Comparison of ENCODE assay signal across 12 cellular contexts in genomic region chr2:38654495-38655381, GRCh38. TPM values are rescaled to one million over a fixed set of nuclear protein-coding genes. Genes with fewer than 3 reads are reported as not detected.
DNase-seq lines count a peak whose midpoint lies in the region; ATAC-seq lines count a peak whose summit lies in the region.
"Had no signal": no experiment of that assay in that cellular context is flagged by ENCODE, and none has a peak within 500 bp of the region (broad histone marks: within the 10 kb centered on the region; RNA-seq: fewer than 3 reads in every experiment).

No MANE protein-coding gene starts in this region.

- H3K27ac Mint-ChIP-seq in activated T-cell treated with anti-CD3 and anti-CD28 coated beads, Interleukin-2, amount 50 U/mL, for 72 hours: peak overlapping the region; percentile 96

- peaks cover 0 to 2% of the 10 kb centered on the region in 2 donors for H3K36me3 Mint-ChIP-seq in activated T-cell treated with anti-CD3 and anti-CD28 coated beads, Interleukin-2, amount 50 U/mL, for 72 hours (ENCODE audit: insufficient read depth in 2 of 2)

- H3K27me3 Mint-ChIP-seq in activated T-cell treated with anti-CD3 and anti-CD28 coated beads, Interleukin-2, amount 50 U/mL, for 72 hours (ENCODE audit: low read depth): peaks cover 7% of the 10 kb centered on the region

- H3K4me1 ChIP-seq in SJCRH30: peaks cover 18% of the 10 kb centered on the region
- H3K4me1 ChIP-seq in effector memory CD4-positive, alpha-beta T cell (ENCODE audit: control insufficient read depth, insufficient read depth, low read length, poor library complexity, severe bottlenecking): peaks cover 25% of the 10 kb centered on the region

- H3K4me3 ChIP-seq in SJCRH30: no peak overlapping the region
- no peak overlapping the region for H3K4me3 ChIP-seq in effector memory CD4-positive, alpha-beta T cell (ENCODE audit: insufficient read depth, low read depth, low read length, poor library complexity, severe bottlenecking)

- no peaks in the 10 kb centered on the region for H3K27me3 ChIP-seq in SJCRH30
- no peaks in the 10 kb centered on the region for H3K27me3 ChIP-seq in effector memory CD4-positive, alpha-beta T cell (replicated peaks; ENCODE audit: control insufficient read depth, insufficient read depth, low read length, poor library complexity, severe bottlenecking)

- no peak for DNase-seq in activated T-cell treated with anti-CD3 and anti-CD28 coated beads, Interleukin-2, amount 50 U/mL, for 72 hours
- no peak for DNase-seq in activated T-cell treated with anti-CD3 and anti-CD28 coated beads, Interleukin-2, amount 50 U/mL, for 1 hour
- DNase-seq in SJCRH30: peak; percentile 23 to 70
- DNase-seq in effector memory CD4-positive, alpha-beta T cell: no peak
- peak; percentile 22 for DNase-seq in stimulated activated CD8-positive, alpha-beta memory T cell treated with anti-CD3 and anti-CD28 coated beads, Interleukin-4, amount 100 ng/mL, for 48 hours
- DNase-seq in Kasumi-1 (lab: John Stamatoyannopoulos, UW): no peak
- no peak for DNase-seq in activated effector memory CD4-positive, alpha-beta T cell treated with Interleukin-2 at 50 U/mL for 16 hours
- DNase-seq: activated CD4-positive, alpha-beta T cell treated with anti-CD3 and anti-CD28 coated beads, Interleukin-2, amount 50 U/mL, for 48 hours; NCI-H1105 treated with DMSO at 0.1 percent for 48 hours; NCI-H510A; SHP77 had no signal

- no peak for ATAC-seq in activated T-cell treated with anti-CD3 and anti-CD28 coated beads, Interleukin-2, amount 50 U/mL, for 72 hours (replicated peaks in 1 of 2)
- no peak for ATAC-seq in GM21737 (IDR thresholded peaks at IDR 0.05; ENCODE audit: unreplicated experiment)

- H3K4me3 Mint-ChIP-seq in activated T-cell treated with anti-CD3 and anti-CD28 coated beads, Interleukin-2, amount 50 U/mL, for 72 hours: peak overlapping the region; percentile 67 to 89

- no peaks in the 10 kb centered on the region for H3K9me3 ChIP-seq in SJCRH30 (replicated peaks)
- no peaks in the 10 kb centered on the region for H3K9me3 ChIP-seq in effector memory CD4-positive, alpha-beta T cell (ENCODE audit: control insufficient read depth, low read length)

- no peaks in the 10 kb centered on the region for H3K9me3 Mint-ChIP-seq in activated T-cell treated with anti-CD3 and anti-CD28 coated beads, Interleukin-2, amount 50 U/mL, for 72 hours

- peaks cover 94% of the 10 kb centered on the region for H3K4me1 Mint-ChIP-seq in activated T-cell treated with anti-CD3 and anti-CD28 coated beads, Interleukin-2, amount 50 U/mL, for 72 hours (ENCODE audit: low read depth)

- no peaks in the 10 kb centered on the region for H3K36me3 ChIP-seq in SJCRH30
- H3K36me3 ChIP-seq in effector memory CD4-positive, alpha-beta T cell (ENCODE audit: control insufficient read depth, insufficient read depth, low read length): no peaks in the 10 kb centered on the region

- H3K27ac ChIP-seq in SJCRH30: no peak overlapping the region
- peak overlapping the region; percentile 65 for H3K27ac ChIP-seq in effector memory CD4-positive, alpha-beta T cell (ENCODE audit: insufficient read depth, low read length, poor library complexity, severe bottlenecking)

RNA-seq across cellular contexts. Expression of gene GALM, which starts 11.2 kb away (rescaled TPM):
- total RNA-seq in activated T-cell treated with anti-CD3 and anti-CD28 coated beads, Interleukin-2, amount 50 U/mL, for 72 hours: 100 to 1,000 TPM in 1 of 2 donors, 10 to 100 TPM in 1; 97.8 to 114 TPM
- 19.6 and 22.0 TPM in 2 replicates for total RNA-seq in SJCRH30 (2014; rRNA removed; shearing (Covaris generic))

RNA-seq across cellular contexts. Expression of gene HNRNPLL, which starts 52.0 kb away (rescaled TPM):
- total RNA-seq in activated T-cell treated with anti-CD3 and anti-CD28 coated beads, Interleukin-2, amount 50 U/mL, for 72 hours: 10 to 100 TPM; 63.7 to 80.7 TPM
- total RNA-seq in SJCRH30 (2014; rRNA removed; shearing (Covaris generic)): 58.1 and 65.6 TPM in 2 replicates

Comparison
In these comparisons a context has a peak if more than half of its experiments do, and no peak if none do; other contexts are left out.
1. DNase-seq: peak in SJCRH30 (2 of 2) and stimulated activated CD8-positive, alpha-beta memory T cell treated with anti-CD3 and anti-CD28 coated beads, Interleukin-4, amount 100 ng/mL, for 48 hours (single experiment); none in activated T-cell treated with anti-CD3 and anti-CD28 coated beads, Interleukin-2, amount 50 U/mL, for 72 hours (0 of 2), activated T-cell treated with anti-CD3 and anti-CD28 coated beads, Interleukin-2, amount 50 U/mL, for 1 hour (single experiment), effector memory CD4-positive, alpha-beta T cell (0 of 3), Kasumi-1 (0 of 2) and activated effector memory CD4-positive, alpha-beta T cell treated with Interleukin-2 at 50 U/mL for 16 hours (single experiment).